12 cellular contexts compared by ENCODE assay signal in genomic region chr4:53654300-53654758, GRCh38.
DNase-seq lines count a peak whose midpoint lies in the region; ATAC-seq and TF ChIP-seq lines count a peak whose summit lies in the region.
"Had no signal": no experiment of that assay in that cellular context is flagged by ENCODE, and none has a peak within 500 bp of the region (broad histone marks: within the 10 kb centered on the region; RNA-seq: fewer than 3 reads in every experiment).

No MANE protein-coding gene starts in this region.

- intact Hi-C loops in left ventricle myocardium superior (cut with micrococcal nuclease) (no loop called here), transverse colon (cut with DNase I; ENCODE audit: low total_unique reads) (no loop called here)

- H3K36me3 Mint-ChIP-seq in activated T-cell treated with anti-CD3 and anti-CD28 coated beads, Interleukin-2, amount 50 U/mL, for 72 hours (ENCODE audit: insufficient read depth in 2 of 2): no peaks in the 10 kb centered on the region
- no peaks in the 10 kb centered on the region for H3K36me3 Mint-ChIP-seq in activated T-cell treated with anti-CD3 and anti-CD28 coated beads, Interleukin-2, amount 50 U/mL, for 4 hours (ENCODE audit: insufficient read depth)
- no peaks in the 10 kb centered on the region for H3K36me3 Mint-ChIP-seq in activated naive CD8-positive, alpha-beta T cell treated with anti-CD3 and anti-CD28 coated beads, Interleukin-2, amount 50 U/mL, for 24 hours (ENCODE audit: low read depth)
- H3K36me3 Mint-ChIP-seq: activated naive CD4-positive, alpha-beta T cell treated with anti-CD3 and anti-CD28 coated beads, Interleukin-2, amount 50 U/mL, for 72 hours; natural killer cell treated with Interleukin-12 subunit alpha and Interleukin-12 subunit beta and Interleukin-15 and Interleukin-18, amount 100 ng/mL, for 72 hours had no signal

- H3K9me3 Mint-ChIP-seq in activated T-cell treated with anti-CD3 and anti-CD28 coated beads, Interleukin-2, amount 50 U/mL, for 72 hours: no peaks in the 10 kb centered on the region
- no peaks in the 10 kb centered on the region for H3K9me3 Mint-ChIP-seq in activated T-cell treated with anti-CD3 and anti-CD28 coated beads, Interleukin-2, amount 50 U/mL, for 4 hours
- no peaks in the 10 kb centered on the region for H3K9me3 Mint-ChIP-seq in activated naive CD8-positive, alpha-beta T cell treated with anti-CD3 and anti-CD28 coated beads, Interleukin-2, amount 50 U/mL, for 24 hours
- H3K9me3 Mint-ChIP-seq: natural killer cell treated with Interleukin-12 subunit alpha and Interleukin-12 subunit beta and Interleukin-15 and Interleukin-18, amount 100 ng/mL, for 72 hours had no signal

- TF ChIP-seq EP300 in transverse colon (IDR thresholded peaks at IDR 0.05; ENCODE audit: low read depth): no peak

- H3K27me3 Mint-ChIP-seq in activated T-cell treated with anti-CD3 and anti-CD28 coated beads, Interleukin-2, amount 50 U/mL, for 72 hours (ENCODE audit: low read depth): peaks cover 22% of the 10 kb centered on the region
- peaks cover 3% of the 10 kb centered on the region for H3K27me3 Mint-ChIP-seq in activated T-cell treated with anti-CD3 and anti-CD28 coated beads, Interleukin-2, amount 50 U/mL, for 4 hours (ENCODE audit: low read depth)
- peaks cover 5% of the 10 kb centered on the region for H3K27me3 Mint-ChIP-seq in activated naive CD8-positive, alpha-beta T cell treated with anti-CD3 and anti-CD28 coated beads, Interleukin-2, amount 50 U/mL, for 24 hours

- peak in 1 of 2 donors; percentile 1 for DNase-seq in activated T-cell treated with anti-CD3 and anti-CD28 coated beads, Interleukin-2, amount 50 U/mL, for 72 hours
- DNase-seq in activated T-cell treated with anti-CD3 and anti-CD28 coated beads, Interleukin-2, amount 50 U/mL, for 4 hours: no peak
- no peak for DNase-seq in activated naive CD8-positive, alpha-beta T cell treated with anti-CD3 and anti-CD28 coated beads, Interleukin-2, amount 50 U/mL, for 24 hours
- DNase-seq in left ventricle myocardium superior (no peak), transverse colon (no peak), brain microvascular endothelial cell (no peak), NCI-H524 (lab: John Stamatoyannopoulos, UW) (no peak)
- DNase-seq in activated CD4-positive, alpha-beta T cell treated with anti-CD3 and anti-CD28 coated beads for 4 hours: no peak

- peak overlapping the region; percentile 60 for H3K27ac Mint-ChIP-seq in activated T-cell treated with anti-CD3 and anti-CD28 coated beads, Interleukin-2, amount 50 U/mL, for 72 hours
- H3K27ac Mint-ChIP-seq in activated naive CD8-positive, alpha-beta T cell treated with anti-CD3 and anti-CD28 coated beads, Interleukin-2, amount 50 U/mL, for 24 hours: no peak overlapping the region
- H3K27ac Mint-ChIP-seq: activated naive CD4-positive, alpha-beta T cell treated with anti-CD3 and anti-CD28 coated beads, Interleukin-2, amount 50 U/mL, for 72 hours; natural killer cell treated with Interleukin-12 subunit alpha and Interleukin-12 subunit beta and Interleukin-15 and Interleukin-18, amount 100 ng/mL, for 72 hours had no signal

- peaks cover 0 to 36% (median 27%) of the 10 kb centered on the region in 4 donors for H3K4me1 ChIP-seq in transverse colon

- TF ChIP-seq CTCF in transverse colon (IDR thresholded peaks at IDR 0.05) (no peak), brain microvascular endothelial cell (IDR thresholded peaks at IDR 0.05; ENCODE audit: low read depth, low read length, missing control alignments) (no peak)

- in situ Hi-C loops in transverse colon (cut with MboI; ENCODE audit: low pct_ligation_motif_present in 1 of 4, low pct_unique_long_range_greater_than_20kb in 1 of 4, low sequenced_read_pairs in 3 of 4): no loop called here
- in situ Hi-C loops in brain microvascular endothelial cell (cut with HindIII; ENCODE audit: low pct_ligation_motif_present, low sequenced_read_pairs): no loop called here

- H3K4me3 Mint-ChIP-seq in activated T-cell treated with anti-CD3 and anti-CD28 coated beads, Interleukin-2, amount 50 U/mL, for 72 hours: no peak overlapping the region
- H3K4me3 Mint-ChIP-seq in activated T-cell treated with anti-CD3 and anti-CD28 coated beads, Interleukin-2, amount 50 U/mL, for 4 hours: no peak overlapping the region
- no peak overlapping the region for H3K4me3 Mint-ChIP-seq in activated naive CD8-positive, alpha-beta T cell treated with anti-CD3 and anti-CD28 coated beads, Interleukin-2, amount 50 U/mL, for 24 hours
- H3K4me3 Mint-ChIP-seq: natural killer cell treated with Interleukin-12 subunit alpha and Interleukin-12 subunit beta and Interleukin-15 and Interleukin-18, amount 100 ng/mL, for 72 hours had no signal

- H3K4me3 ChIP-seq in transverse colon: no peak overlapping the region
- no peak overlapping the region for H3K4me3 ChIP-seq in brain microvascular endothelial cell (ENCODE audit: low read depth, low read length)

- peak; percentile 52 to 74 for ATAC-seq in activated T-cell treated with anti-CD3 and anti-CD28 coated beads, Interleukin-2, amount 50 U/mL, for 72 hours (replicated peaks in 1 of 2)
- no peak for ATAC-seq in activated T-cell treated with anti-CD3 and anti-CD28 coated beads, Interleukin-2, amount 50 U/mL, for 4 hours
- ATAC-seq in activated naive CD8-positive, alpha-beta T cell treated with anti-CD3 and anti-CD28 coated beads, Interleukin-2, amount 50 U/mL, for 24 hours: peak; percentile 49
- ATAC-seq in left ventricle myocardium superior: peak; percentile 60
- ATAC-seq: HCT116; natural killer cell treated with Interleukin-12 subunit alpha and Interleukin-12 subunit beta and Interleukin-15 and Interleukin-18, amount 100 ng/mL, for 72 hours had no signal

- H3K27ac ChIP-seq in transverse colon: peak overlapping the region; percentile 1 to 56 (median 41)
- H3K27ac ChIP-seq in brain microvascular endothelial cell: no peak overlapping the region

- WGBS in transverse colon (ENCODE audit: low coverage in 1 of 2), 2 donors: 36% methylated on average over 5 of the region's 5 CpGs

- H3K4me1 Mint-ChIP-seq in activated T-cell treated with anti-CD3 and anti-CD28 coated beads, Interleukin-2, amount 50 U/mL, for 72 hours (ENCODE audit: low read depth): no peaks in the 10 kb centered on the region
- no peaks in the 10 kb centered on the region for H3K4me1 Mint-ChIP-seq in activated T-cell treated with anti-CD3 and anti-CD28 coated beads, Interleukin-2, amount 50 U/mL, for 4 hours (ENCODE audit: low read depth)
- H3K4me1 Mint-ChIP-seq in activated naive CD8-positive, alpha-beta T cell treated with anti-CD3 and anti-CD28 coated beads, Interleukin-2, amount 50 U/mL, for 24 hours: peaks cover 15% of the 10 kb centered on the region

- H3K9me3 ChIP-seq in transverse colon: no peaks in the 10 kb centered on the region
- H3K9me3 ChIP-seq: BE2C had no signal

- H3K27me3 ChIP-seq in transverse colon: no peaks in the 10 kb centered on the region
- no peaks in the 10 kb centered on the region for H3K27me3 ChIP-seq in brain microvascular endothelial cell (replicated peaks)
- H3K27me3 ChIP-seq: BE2C had no signal

- H3K36me3 ChIP-seq in transverse colon (no peaks in the 10 kb centered on the region), brain microvascular endothelial cell (replicated peaks) (no peaks in the 10 kb centered on the region)
- H3K36me3 ChIP-seq: BE2C had no signal

- TF ChIP-seq POLR2A in transverse colon (IDR thresholded peaks at IDR 0.05): no peak

Comparison
In these comparisons a context has a peak if more than half of its experiments do, and no peak if none do; other contexts are left out.
1. ATAC-seq: peak in activated T-cell treated with anti-CD3 and anti-CD28 coated beads, Interleukin-2, amount 50 U/mL, for 72 hours (2 of 2), activated naive CD8-positive, alpha-beta T cell treated with anti-CD3 and anti-CD28 coated beads, Interleukin-2, amount 50 U/mL, for 24 hours (single experiment) and left ventricle myocardium superior (single experiment); none in activated T-cell treated with anti-CD3 and anti-CD28 coated beads, Interleukin-2, amount 50 U/mL, for 4 hours (0 of 2).